Comparison of ENCODE assay signal across 13 cellular contexts in the genomic region with DNA sequence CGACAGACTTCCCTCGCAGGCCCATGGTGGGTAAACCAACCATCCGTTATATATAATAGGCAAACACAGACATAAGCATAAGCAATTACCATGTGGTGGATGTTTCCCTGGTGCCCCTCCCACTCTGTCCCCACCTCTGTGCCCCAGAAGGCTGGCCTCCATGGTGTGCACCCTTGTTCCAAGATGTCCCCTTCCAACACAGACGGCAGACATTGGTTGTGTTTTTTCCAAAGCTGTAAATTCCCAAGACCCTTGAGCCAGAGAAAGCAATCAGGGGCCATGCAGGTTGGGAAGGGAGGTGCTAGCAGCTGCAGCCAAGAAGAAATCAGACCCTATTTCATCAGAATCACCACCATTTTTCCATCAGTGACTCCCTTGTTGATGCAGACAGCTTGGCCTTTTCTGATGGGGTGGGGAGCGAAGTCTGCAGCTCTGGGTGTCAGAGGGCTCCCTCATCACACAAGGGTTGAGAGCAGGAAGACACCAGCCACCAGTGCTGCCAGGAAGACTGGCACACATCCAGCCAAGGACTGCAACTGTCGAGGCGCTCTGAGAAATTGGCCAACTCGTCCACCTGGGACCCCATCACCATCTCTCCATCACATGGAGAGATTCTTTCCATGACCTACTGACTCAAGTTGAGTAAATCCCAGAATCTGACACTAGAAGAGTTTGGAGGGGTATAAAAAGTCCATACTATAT.
DNase-seq lines count a peak whose midpoint lies in the region; ATAC-seq and TF ChIP-seq lines count a peak whose summit lies in the region.
"Had no signal": no experiment of that assay in that cellular context is flagged by ENCODE, and none has a peak within 500 bp of the region (broad histone marks: within the 10 kb centered on the region; RNA-seq: fewer than 3 reads in every experiment).

No MANE protein-coding gene starts in this region.

- H2BK120ac ChIP-seq in mesenchymal stem cell (ENCODE audit: low read depth, low read length), result no peak overlapping the region

- no peak overlapping the region for H3K23ac ChIP-seq in mesenchymal stem cell (ENCODE audit: low read length in 2 of 2)

- H3K9me3 ChIP-seq in right atrium auricular region, result no peaks in the 10 kb centered on the region
- H3K9me3 ChIP-seq in heart left ventricle, result no peaks in the 10 kb centered on the region
- H3K9me3 ChIP-seq in mesenchymal stem cell (ENCODE audit: control insufficient read depth, low read length), result no peaks in the 10 kb centered on the region
- H3K9me3 ChIP-seq: HAP-1 had no signal

- WGBS in heart left ventricle, 4 donors, result 72 to 84% (median 76%) methylated on average over 7 to 8 of the region's 8 CpGs
- WGBS in mesenchymal stem cell, result 88% methylated on average over 6 of the region's 8 CpGs

- no peak overlapping the region for H2AFZ ChIP-seq in mesenchymal stem cell (ENCODE audit: low read depth, low read length)

- POLR2A ChIA-PET in naive thymus-derived CD8-positive, alpha-beta T cell (lab: Charles Lee), result no interaction called here

- TF ChIP-seq CTCF in right atrium auricular region (IDR thresholded peaks at IDR 0.05), result no peak
- TF ChIP-seq CTCF in heart left ventricle (IDR thresholded peaks at IDR 0.05), result no peak

- intact Hi-C loops in heart left ventricle (cut with DNase I), result no loop called here
- intact Hi-C loops in posterior vena cava (cut with DNase I), result no loop called here

- no peak overlapping the region for H3K4me3 Mint-ChIP-seq in naive thymus-derived CD8-positive, alpha-beta T cell
- H3K4me3 Mint-ChIP-seq: CD4-positive, alpha-beta T cell had no signal

- no peak overlapping the region for H4K91ac ChIP-seq in mesenchymal stem cell (ENCODE audit: low read length)

- H3K4me3 ChIP-seq in right atrium auricular region (no peak overlapping the region), heart left ventricle (no peak overlapping the region), mesenchymal stem cell (ENCODE audit: insufficient read depth in 1 of 2, low read depth in 1 of 2, low read length in 2 of 2) (no peak overlapping the region)
- H3K4me3 ChIP-seq: HAP-1 had no signal

- no peak overlapping the region for H3K9ac ChIP-seq in mesenchymal stem cell (ENCODE audit: low read length)

- H3K79me1 ChIP-seq in mesenchymal stem cell (replicated peaks; ENCODE audit: low read length, poor library complexity, severe bottlenecking), result no peaks in the 10 kb centered on the region

- peaks cover 0 to 4% (median 2%) of the 10 kb centered on the region in 5 donors for H3K27me3 Mint-ChIP-seq in naive thymus-derived CD8-positive, alpha-beta T cell
- H3K27me3 Mint-ChIP-seq: CD4-positive, alpha-beta T cell had no signal

- H3K36me3 Mint-ChIP-seq in naive thymus-derived CD8-positive, alpha-beta T cell, result no peaks in the 10 kb centered on the region

- no peaks in the 10 kb centered on the region for H3K9me3 Mint-ChIP-seq in naive thymus-derived CD8-positive, alpha-beta T cell
- H3K9me3 Mint-ChIP-seq: CD4-positive, alpha-beta T cell had no signal

- no peak overlapping the region for H2BK15ac ChIP-seq in mesenchymal stem cell (ENCODE audit: low read depth, poor library complexity, severe bottlenecking)

- H3K18ac ChIP-seq in mesenchymal stem cell (ENCODE audit: low read depth in 1 of 2, low read length in 2 of 2), result no peak overlapping the region

- no peak overlapping the region for H2BK5ac ChIP-seq in mesenchymal stem cell (ENCODE audit: low read depth, low read length, poor library complexity, severe bottlenecking)

- H3K4me2 ChIP-seq in mesenchymal stem cell (ENCODE audit: low read length, poor library complexity, severe bottlenecking), result no peak overlapping the region

- TF ChIP-seq POLR2A in heart left ventricle (IDR thresholded peaks at IDR 0.05), result no peak

- H3K27ac Mint-ChIP-seq in naive thymus-derived CD8-positive, alpha-beta T cell, result no peak overlapping the region
- H3K27ac Mint-ChIP-seq: CD4-positive, alpha-beta T cell had no signal

- peaks cover 4 to 13% (median 10%) of the 10 kb centered on the region in 4 donors for H3K4me1 Mint-ChIP-seq in naive thymus-derived CD8-positive, alpha-beta T cell

- H2AK5ac ChIP-seq in mesenchymal stem cell (ENCODE audit: low read length, severe bottlenecking), result peak overlapping the region; percentile 79

- DNase-seq in right atrium auricular region (ENCODE audit: low spot score), result peak; percentile 46
- no peak for DNase-seq in heart left ventricle
- DNase-seq in mesenchymal stem cell, result no peak
- DNase-seq in posterior vena cava (ENCODE audit: low spot score), result peak; percentile 64
- DNase-seq in GF-D8 (lab: John Stamatoyannopoulos, UW), result no peak
- DNase-seq in SK-N-DZ (ENCODE audit: low spot score), result no peak
- DNase-seq in naive thymus-derived CD8-positive, alpha-beta T cell, result no peak
- DNase-seq: 8988T; C1 segment of cervical spinal cord; CD4-positive, alpha-beta T cell; DMS79; IMR-90 had no signal

- ATAC-seq in heart left ventricle, result no peak
- no peak for ATAC-seq in naive thymus-derived CD8-positive, alpha-beta T cell

- H3K14ac ChIP-seq in mesenchymal stem cell (ENCODE audit: low read length in 2 of 2), result no peak overlapping the region

- H3K27me3 ChIP-seq in right atrium auricular region (no peaks in the 10 kb centered on the region), heart left ventricle (no peaks in the 10 kb centered on the region), mesenchymal stem cell (ENCODE audit: control insufficient read depth in 1 of 2, insufficient read depth in 1 of 2, low read length in 2 of 2) (peaks cover 0 to 18% of the 10 kb centered on the region in 2 experiments)

- H3K4ac ChIP-seq in mesenchymal stem cell (ENCODE audit: low read depth in 1 of 2, low read length in 2 of 2), result no peak overlapping the region

- H3K27ac ChIP-seq in right atrium auricular region (no peak overlapping the region), heart left ventricle (no peak overlapping the region), mesenchymal stem cell (ENCODE audit: low read length, poor library complexity, severe bottlenecking) (no peak overlapping the region)

- H4K8ac ChIP-seq in mesenchymal stem cell (ENCODE audit: low read length), result no peak overlapping the region

- H3K4me1 ChIP-seq in right atrium auricular region (peaks cover 0 to 13% of the 10 kb centered on the region in 2 donors), heart left ventricle (peaks cover 0 to 18% (median 0%) of the 10 kb centered on the region in 12 donors), mesenchymal stem cell (ENCODE audit: control insufficient read depth, insufficient read depth, low read depth, low read length) (peaks cover 43% of the 10 kb centered on the region)
- H3K4me1 ChIP-seq: HAP-1 had no signal

- no peak overlapping the region for H2BK12ac ChIP-seq in mesenchymal stem cell (ENCODE audit: low read length in 2 of 2)

- no peaks in the 10 kb centered on the region for H3K36me3 ChIP-seq in right atrium auricular region
- no peaks in the 10 kb centered on the region for H3K36me3 ChIP-seq in heart left ventricle
- H3K36me3 ChIP-seq in mesenchymal stem cell (ENCODE audit: control insufficient read depth in 1 of 2, insufficient read depth in 2 of 2, low read depth in 1 of 2, low read length in 2 of 2), result no peaks in the 10 kb centered on the region
- H3K36me3 ChIP-seq: HAP-1 had no signal

Comparison
In these comparisons a context has a peak if more than half of its experiments do, and no peak if none do; other contexts are left out.
1. DNase-seq: peak in right atrium auricular region (single experiment) and posterior vena cava (single experiment); none in heart left ventricle (0 of 5), mesenchymal stem cell (single experiment), GF-D8 (single experiment), SK-N-DZ (single experiment) and naive thymus-derived CD8-positive, alpha-beta T cell (0 of 10).